16 cellular contexts compared by ENCODE assay signal in the genomic region with DNA sequence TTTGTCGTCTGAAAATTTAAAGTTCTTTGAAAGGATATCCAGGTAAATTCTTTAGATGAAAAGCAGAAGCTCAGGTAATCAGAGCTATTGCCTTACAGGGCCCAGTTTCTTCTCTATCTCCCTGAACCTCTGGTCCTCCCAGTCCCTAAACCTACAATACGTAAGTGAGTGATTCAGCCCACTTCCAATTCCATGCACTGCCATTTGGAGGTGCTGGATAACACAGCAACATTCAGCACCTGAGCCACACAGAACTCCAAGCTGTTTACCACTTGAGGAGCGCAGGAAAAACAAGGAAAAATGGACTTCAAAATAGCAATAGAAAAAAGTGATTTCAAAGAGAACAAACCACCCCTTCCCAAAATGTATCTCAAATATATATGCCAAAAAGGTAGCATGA.
"Had no signal": no experiment of that assay in that cellular context is flagged by ENCODE, and none has a peak within 500 bp of the region (broad histone marks: within the 10 kb centered on the region; RNA-seq: fewer than 3 reads in every experiment).

No MANE protein-coding gene starts in this region.

- H3K4me3 Mint-ChIP-seq: activated CD8-positive, alpha-beta memory T cell treated with anti-CD3 and anti-CD28 coated beads, Interleukin-2, amount 10 ng/mL, durations not matched to agents 7 days and 5 days; activated naive CD8-positive, alpha-beta T cell treated with anti-CD3 and anti-CD28 coated beads for 36 hours; activated T-cell treated with anti-CD3 and anti-CD28 coated beads, Interleukin-2, amount 50 U/mL, for 4 hours; natural killer cell treated with Interleukin-12 subunit alpha and Interleukin-12 subunit beta and Interleukin-15 and Interleukin-18, amount 100 ng/mL, for 72 hours; T-helper 2 cell treated with Interferon-gamma antibody and Interleukin-4, amounts not matched to agents 5 μg/mL and 100 μg/mL, for 36 hours; type B pancreatic cell had no signal

- DNase-seq: activated CD4-positive, alpha-beta T cell treated with anti-CD3 and anti-CD28 coated beads for 1 hour; activated CD4-positive, alpha-beta T cell treated with anti-CD3 and anti-CD28 coated beads, Interleukin-2, amount 50 U/mL, for 48 hours; activated CD8-positive, alpha-beta memory T cell treated with anti-CD3 and anti-CD28 coated beads, Interleukin-2, amount 10 ng/mL, durations not matched to agents 7 days and 5 days; activated effector memory CD4-positive, alpha-beta T cell treated with anti-CD3 and anti-CD28 coated beads, Interleukin-2, amount 50 U/mL, for 16 hours; activated naive CD8-positive, alpha-beta T cell treated with anti-CD3 and anti-CD28 coated beads for 36 hours; activated T-cell treated with anti-CD3 and anti-CD28 coated beads, Interleukin-2, amount 50 U/mL, for 4 hours; glutamatergic neuron; islet precursor cell; sigmoid colon; stimulated activated CD4-positive, alpha-beta T cell treated with anti-CD3 and anti-CD28 coated beads, Interleukin-12 subunit alpha, Interleukin-12 subunit beta, amount 100 ng/mL, for 4 hours; stimulated activated naive CD4-positive, alpha-beta T cell had no signal

- H3K36me3 ChIP-seq: esophagus muscularis mucosa, sigmoid colon had no signal

- H3K36me3 Mint-ChIP-seq: activated CD8-positive, alpha-beta memory T cell treated with anti-CD3 and anti-CD28 coated beads, Interleukin-2, amount 10 ng/mL, durations not matched to agents 7 days and 5 days; activated naive CD8-positive, alpha-beta T cell treated with anti-CD3 and anti-CD28 coated beads for 36 hours; natural killer cell treated with Interleukin-12 subunit alpha and Interleukin-12 subunit beta and Interleukin-15 and Interleukin-18, amount 100 ng/mL, for 72 hours; type B pancreatic cell had no signal

- H3K4me1 Mint-ChIP-seq: activated CD8-positive, alpha-beta memory T cell treated with anti-CD3 and anti-CD28 coated beads, Interleukin-2, amount 10 ng/mL, durations not matched to agents 7 days and 5 days; activated naive CD8-positive, alpha-beta T cell treated with anti-CD3 and anti-CD28 coated beads for 36 hours had no signal

- H3K9me3 ChIP-seq: esophagus muscularis mucosa, sigmoid colon had no signal

- H3K27me3 Mint-ChIP-seq: activated naive CD8-positive, alpha-beta T cell treated with anti-CD3 and anti-CD28 coated beads for 36 hours; natural killer cell treated with Interleukin-12 subunit alpha and Interleukin-12 subunit beta and Interleukin-15 and Interleukin-18, amount 100 ng/mL, for 72 hours; type B pancreatic cell had no signal

- H3K27ac ChIP-seq: esophagus muscularis mucosa, sigmoid colon had no signal

- H3K4me3 ChIP-seq: esophagus muscularis mucosa, sigmoid colon had no signal

- H3K9me3 Mint-ChIP-seq: activated naive CD8-positive, alpha-beta T cell treated with anti-CD3 and anti-CD28 coated beads for 36 hours; activated T-cell treated with anti-CD3 and anti-CD28 coated beads, Interleukin-2, amount 50 U/mL, for 4 hours; natural killer cell treated with Interleukin-12 subunit alpha and Interleukin-12 subunit beta and Interleukin-15 and Interleukin-18, amount 100 ng/mL, for 72 hours; T-helper 2 cell treated with Interferon-gamma antibody and Interleukin-4, amounts not matched to agents 5 μg/mL and 100 μg/mL, for 36 hours had no signal

- H3K4me1 ChIP-seq: esophagus muscularis mucosa, sigmoid colon had no signal

- H3K27ac Mint-ChIP-seq: activated CD8-positive, alpha-beta memory T cell treated with anti-CD3 and anti-CD28 coated beads, Interleukin-2, amount 10 ng/mL, durations not matched to agents 7 days and 5 days; activated naive CD8-positive, alpha-beta T cell treated with anti-CD3 and anti-CD28 coated beads for 36 hours; natural killer cell treated with Interleukin-12 subunit alpha and Interleukin-12 subunit beta and Interleukin-15 and Interleukin-18, amount 100 ng/mL, for 72 hours; T-helper 2 cell treated with Interferon-gamma antibody and Interleukin-4, amounts not matched to agents 5 μg/mL and 100 μg/mL, for 36 hours; type B pancreatic cell had no signal

- ATAC-seq: activated CD8-positive, alpha-beta memory T cell treated with anti-CD3 and anti-CD28 coated beads, Interleukin-2, amount 10 ng/mL, durations not matched to agents 7 days and 5 days; activated T-cell treated with anti-CD3 and anti-CD28 coated beads, Interleukin-2, amount 50 U/mL, for 4 hours; left lobe of liver; natural killer cell treated with Interleukin-12 subunit alpha and Interleukin-12 subunit beta and Interleukin-15 and Interleukin-18, amount 100 ng/mL, for 72 hours had no signal

- H3K27me3 ChIP-seq: esophagus muscularis mucosa, sigmoid colon had no signal
